ENCODE assay signal across 1 cellular context in genomic region chr3:172140499-172141391, GRCh38.
TF ChIP-seq lines count a peak whose summit lies in the region.

No MANE protein-coding gene starts in this region.

TF ChIP-seq in HepG2, 621 proteins besides CTCF, POLR2A, EP300 and RAD21 (continued from another document and continues in another):
- TF ChIP-seq ZNF552 (CRISPR knock-in tag; IDR thresholded peaks at IDR 0.05; ENCODE audit: borderline replicate concordance) = 0 out of 2 replicates have a peak, but pooled peaks have one; percentile 38
- TF ChIP-seq SRF (IDR thresholded peaks at IDR 0.05; ENCODE audit: low read depth, low read length) = no peak
- TF ChIP-seq SKI (IDR thresholded peaks at IDR 0.05; ENCODE audit: partially characterized antibody) = peak; percentile 59
- TF ChIP-seq, protein P1, sequence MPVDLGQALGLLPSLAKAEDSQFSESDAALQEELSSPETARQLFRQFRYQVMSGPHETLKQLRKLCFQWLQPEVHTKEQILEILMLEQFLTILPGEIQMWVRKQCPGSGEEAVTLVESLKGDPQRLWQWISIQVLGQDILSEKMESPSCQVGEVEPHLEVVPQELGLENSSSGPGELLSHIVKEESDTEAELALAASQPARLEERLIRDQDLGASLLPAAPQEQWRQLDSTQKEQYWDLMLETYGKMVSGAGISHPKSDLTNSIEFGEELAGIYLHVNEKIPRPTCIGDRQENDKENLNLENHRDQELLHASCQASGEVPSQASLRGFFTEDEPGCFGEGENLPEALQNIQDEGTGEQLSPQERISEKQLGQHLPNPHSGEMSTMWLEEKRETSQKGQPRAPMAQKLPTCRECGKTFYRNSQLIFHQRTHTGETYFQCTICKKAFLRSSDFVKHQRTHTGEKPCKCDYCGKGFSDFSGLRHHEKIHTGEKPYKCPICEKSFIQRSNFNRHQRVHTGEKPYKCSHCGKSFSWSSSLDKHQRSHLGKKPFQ (CRISPR knock-in tag; IDR thresholded peaks at IDR 0.05; ENCODE audit: insufficient replicate concordance) = peak; percentile 63
- TF ChIP-seq ZNF354B (CRISPR knock-in tag; IDR thresholded peaks at IDR 0.05) = 0 out of 2 replicates have a peak, but pooled peaks have one; percentile 24
- TF ChIP-seq TRAFD1 (CRISPR knock-in tag; IDR thresholded peaks at IDR 0.05; ENCODE audit: borderline replicate concordance) = no peak
- TF ChIP-seq ZSCAN22 (CRISPR knock-in tag; IDR thresholded peaks at IDR 0.05) = no peak
- 0 out of 2 replicates have a peak, but pooled peaks have one; percentile 42 for TF ChIP-seq ZNF33B (CRISPR knock-in tag; IDR thresholded peaks at IDR 0.05)
- TF ChIP-seq TP53 (CRISPR knock-in tag; conservative IDR thresholded peaks at IDR 0.05) = peak; percentile 70; the same call in 1 of the 2 replicates
- peak; percentile 79 for TF ChIP-seq TBL1XR1 (IDR thresholded peaks at IDR 0.05; ENCODE audit: borderline replicate concordance, low read length, partially characterized antibody)
- no peak for TF ChIP-seq NCOA5 (CRISPR knock-in tag; IDR thresholded peaks at IDR 0.05)
- no peak for TF ChIP-seq NPAS2 (CRISPR knock-in tag; IDR thresholded peaks at IDR 0.05; ENCODE audit: borderline replicate concordance)
- TF ChIP-seq GZF1 (CRISPR knock-in tag; IDR thresholded peaks at IDR 0.05) = peak; percentile 84
- no peak for TF ChIP-seq PHB2 (IDR thresholded peaks at IDR 0.05; ENCODE audit: partially characterized antibody)
- TF ChIP-seq ZNF501 (CRISPR knock-in tag; IDR thresholded peaks at IDR 0.05) = 0 out of 2 replicates have a peak, but pooled peaks have one; percentile 44
- TF ChIP-seq, protein P2, sequence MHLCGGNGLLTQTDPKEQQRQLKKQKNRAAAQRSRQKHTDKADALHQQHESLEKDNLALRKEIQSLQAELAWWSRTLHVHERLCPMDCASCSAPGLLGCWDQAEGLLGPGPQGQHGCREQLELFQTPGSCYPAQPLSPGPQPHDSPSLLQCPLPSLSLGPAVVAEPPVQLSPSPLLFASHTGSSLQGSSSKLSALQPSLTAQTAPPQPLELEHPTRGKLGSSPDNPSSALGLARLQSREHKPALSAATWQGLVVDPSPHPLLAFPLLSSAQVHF (CRISPR knock-in tag; IDR thresholded peaks at IDR 0.05) = no peak
- no peak for TF ChIP-seq XBP1 (CRISPR knock-in tag; IDR thresholded peaks at IDR 0.05)
- TF ChIP-seq THYN1 (CRISPR knock-in tag; IDR thresholded peaks at IDR 0.05; ENCODE audit: borderline replicate concordance, low read depth) = no peak
- TF ChIP-seq, protein P3, sequence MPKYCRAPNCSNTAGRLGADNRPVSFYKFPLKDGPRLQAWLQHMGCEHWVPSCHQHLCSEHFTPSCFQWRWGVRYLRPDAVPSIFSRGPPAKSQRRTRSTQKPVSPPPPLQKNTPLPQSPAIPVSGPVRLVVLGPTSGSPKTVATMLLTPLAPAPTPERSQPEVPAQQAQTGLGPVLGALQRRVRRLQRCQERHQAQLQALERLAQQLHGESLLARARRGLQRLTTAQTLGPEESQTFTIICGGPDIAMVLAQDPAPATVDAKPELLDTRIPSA (CRISPR knock-in tag; IDR thresholded peaks at IDR 0.05; ENCODE audit: borderline replicate concordance) = no peak
- no peak for TF ChIP-seq ZNF275 (CRISPR knock-in tag; IDR thresholded peaks at IDR 0.05; ENCODE audit: borderline replicate concordance)
- no peak for TF ChIP-seq KLF15 (CRISPR knock-in tag; IDR thresholded peaks at IDR 0.05; ENCODE audit: borderline replicate concordance)
- TF ChIP-seq ZFP36L2 (CRISPR knock-in tag; IDR thresholded peaks at IDR 0.05) = no peak
- no peak for TF ChIP-seq ZNF558 (CRISPR knock-in tag; IDR thresholded peaks at IDR 0.05; ENCODE audit: borderline replicate concordance)
- no peak for TF ChIP-seq GLI4 (CRISPR knock-in tag; IDR thresholded peaks at IDR 0.05; ENCODE audit: borderline replicate concordance)
- peak; percentile 84 for TF ChIP-seq MIER2 (CRISPR knock-in tag; IDR thresholded peaks at IDR 0.05)
- no peak for TF ChIP-seq ZNF33A (CRISPR knock-in tag; IDR thresholded peaks at IDR 0.05; ENCODE audit: borderline replicate concordance)
- TF ChIP-seq SP1 (IDR thresholded peaks at IDR 0.05) = no peak
- TF ChIP-seq SP1 (CRISPR knock-in tag; IDR thresholded peaks at IDR 0.05) = no peak
- TF ChIP-seq ZNF224 (CRISPR knock-in tag; IDR thresholded peaks at IDR 0.05) = no peak
- TF ChIP-seq PAF1 (CRISPR knock-in tag; IDR thresholded peaks at IDR 0.05) = peak; percentile 92
- TF ChIP-seq KLF13 (CRISPR knock-in tag; IDR thresholded peaks at IDR 0.05) = no peak
- no peak for TF ChIP-seq ATRX (CRISPR knock-in tag; IDR thresholded peaks at IDR 0.05; ENCODE audit: borderline replicate concordance)
- TF ChIP-seq ERF (CRISPR knock-in tag; IDR thresholded peaks at IDR 0.05) = peak; percentile 95
- TF ChIP-seq AKAP8 (CRISPR knock-in tag; IDR thresholded peaks at IDR 0.05) = peak; percentile 83; the same call in 1 of the 2 replicates
- TF ChIP-seq CBX1 (IDR thresholded peaks at IDR 0.05; ENCODE audit: low read depth) = no peak
- TF ChIP-seq, protein P4, sequence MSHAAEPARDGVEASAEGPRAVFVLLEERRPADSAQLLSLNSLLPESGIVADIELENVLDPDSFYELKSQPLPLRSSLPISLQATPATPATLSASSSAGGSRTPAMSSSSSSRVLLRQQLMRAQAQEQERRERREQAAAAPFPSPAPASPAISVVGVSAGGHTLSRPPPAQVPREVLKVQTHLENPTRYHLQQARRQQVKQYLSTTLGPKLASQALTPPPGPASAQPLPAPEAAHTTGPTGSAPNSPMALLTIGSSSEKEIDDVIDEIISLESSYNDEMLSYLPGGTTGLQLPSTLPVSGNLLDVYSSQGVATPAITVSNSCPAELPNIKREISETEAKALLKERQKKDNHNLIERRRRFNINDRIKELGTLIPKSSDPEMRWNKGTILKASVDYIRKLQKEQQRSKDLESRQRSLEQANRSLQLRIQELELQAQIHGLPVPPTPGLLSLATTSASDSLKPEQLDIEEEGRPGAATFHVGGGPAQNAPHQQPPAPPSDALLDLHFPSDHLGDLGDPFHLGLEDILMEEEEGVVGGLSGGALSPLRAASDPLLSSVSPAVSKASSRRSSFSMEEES (CRISPR knock-in tag; IDR thresholded peaks at IDR 0.05) = peak; percentile 98
- no peak for TF ChIP-seq FLYWCH1 (CRISPR knock-in tag; IDR thresholded peaks at IDR 0.05)
- TF ChIP-seq MIER3 (CRISPR knock-in tag; IDR thresholded peaks at IDR 0.05; ENCODE audit: borderline replicate concordance) = peak; percentile 90
- TF ChIP-seq ZIK1 (CRISPR knock-in tag; IDR thresholded peaks at IDR 0.05; ENCODE audit: borderline replicate concordance, low read depth) = no peak
- TF ChIP-seq ELF3 (CRISPR knock-in tag; IDR thresholded peaks at IDR 0.05) = peak; percentile 95
- TF ChIP-seq, protein P5, sequence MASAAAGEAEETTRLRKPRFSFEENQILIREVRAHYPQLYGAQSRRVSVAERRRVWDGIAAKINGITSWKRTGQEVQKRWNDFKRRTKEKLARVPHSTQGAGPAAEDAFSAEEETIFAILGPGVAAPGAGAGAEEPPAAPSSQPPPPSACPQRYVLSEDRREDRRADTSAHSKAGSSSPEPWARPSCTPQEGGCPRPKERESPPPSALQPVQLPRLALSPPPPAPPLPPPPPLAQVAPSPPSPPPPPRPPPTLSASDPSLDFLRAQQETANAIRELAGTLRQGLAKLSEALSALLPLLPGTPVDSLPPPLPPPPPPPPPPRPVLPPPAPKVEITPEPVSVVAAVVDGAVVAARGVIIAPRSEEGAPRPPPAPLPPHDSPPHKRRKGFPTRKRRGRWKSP (CRISPR knock-in tag; IDR thresholded peaks at IDR 0.05) = 0 out of 2 replicates have a peak, but pooled peaks have one; percentile 46
- TF ChIP-seq ZNF260 (CRISPR knock-in tag; IDR thresholded peaks at IDR 0.05; ENCODE audit: borderline replicate concordance, low read depth) = no peak
- peak; percentile 52; the same call in 1 of the 2 replicates for TF ChIP-seq ZNF724P (CRISPR knock-in tag; IDR thresholded peaks at IDR 0.05; ENCODE audit: borderline replicate concordance)
- TF ChIP-seq, protein P6, sequence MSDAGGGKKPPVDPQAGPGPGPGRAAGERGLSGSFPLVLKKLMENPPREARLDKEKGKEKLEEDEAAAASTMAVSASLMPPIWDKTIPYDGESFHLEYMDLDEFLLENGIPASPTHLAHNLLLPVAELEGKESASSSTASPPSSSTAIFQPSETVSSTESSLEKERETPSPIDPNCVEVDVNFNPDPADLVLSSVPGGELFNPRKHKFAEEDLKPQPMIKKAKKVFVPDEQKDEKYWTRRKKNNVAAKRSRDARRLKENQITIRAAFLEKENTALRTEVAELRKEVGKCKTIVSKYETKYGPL (CRISPR knock-in tag; IDR thresholded peaks at IDR 0.05) = peak; percentile 72; the same call in 1 of the 2 replicates
- peak; percentile 87 for TF ChIP-seq NCOR1 (IDR thresholded peaks at IDR 0.05; ENCODE audit: borderline replicate concordance, low read length)
- no peak for TF ChIP-seq E2F1 (CRISPR knock-in tag; IDR thresholded peaks at IDR 0.05)
- peak; percentile 71 for TF ChIP-seq HNF1A (IDR thresholded peaks at IDR 0.05; ENCODE audit: low read depth)
- peak; percentile 88 for TF ChIP-seq HNF1A (CRISPR knock-in tag; IDR thresholded peaks at IDR 0.05; ENCODE audit: borderline replicate concordance)
- TF ChIP-seq ZBTB3 (CRISPR knock-in tag; IDR thresholded peaks at IDR 0.05; ENCODE audit: borderline replicate concordance, low read depth) = 0 out of 2 replicates have a peak, but pooled peaks have one; percentile 54
- TF ChIP-seq NR2F1 (CRISPR knock-in tag; IDR thresholded peaks at IDR 0.05) = peak in 1 of 2 experiments; percentile 59; a peak in 3 of 4 replicates
- TF ChIP-seq PHF20 (CRISPR knock-in tag; IDR thresholded peaks at IDR 0.05) = no peak
- peak; percentile 98 for TF ChIP-seq HMG20A (CRISPR knock-in tag; IDR thresholded peaks at IDR 0.05; ENCODE audit: borderline replicate concordance)
- TF ChIP-seq STAG1 (CRISPR knock-in tag; IDR thresholded peaks at IDR 0.05) = peak; percentile 47
- peak; percentile 85 for TF ChIP-seq TIGD3 (CRISPR knock-in tag; IDR thresholded peaks at IDR 0.05; ENCODE audit: borderline replicate concordance)
- TF ChIP-seq ZNF34 (CRISPR knock-in tag; IDR thresholded peaks at IDR 0.05; ENCODE audit: borderline replicate concordance) = no peak
